ENCODE assay signal across 40 cellular contexts in the genomic region with DNA sequence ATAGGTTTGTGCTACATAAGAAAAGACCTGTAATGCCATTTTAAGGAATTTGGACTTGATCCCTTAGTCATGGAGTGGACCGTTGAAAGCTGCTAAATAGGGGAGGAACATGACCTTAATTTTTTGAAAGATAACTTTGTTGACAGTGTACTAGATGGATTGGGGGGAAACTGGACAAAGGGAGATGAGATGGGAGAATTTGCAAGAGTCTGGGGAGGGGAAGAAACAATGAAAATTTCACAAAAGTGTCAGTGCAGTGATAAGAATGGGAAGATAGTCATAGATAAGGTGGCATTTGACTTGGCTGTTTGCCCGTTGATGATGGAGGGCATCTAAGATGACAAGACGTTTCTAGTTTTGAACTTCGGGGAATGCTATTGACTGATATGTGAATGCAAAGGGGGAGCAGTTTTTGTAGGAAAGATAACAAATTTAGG. TPM values are rescaled to one million over a fixed set of nuclear protein-coding genes. Genes with fewer than 3 reads are reported as not detected.
"Had no signal": no experiment of that assay in that cellular context is flagged by ENCODE, and none has a peak within 500 bp of the region (broad histone marks: within the 10 kb centered on the region; RNA-seq: fewer than 3 reads in every experiment).

No MANE protein-coding gene starts in this region.

- H3K9me3 ChIP-seq: MG63 had no signal

- H3K4me3 ChIP-seq: MG63 had no signal

- DNase-seq: Kasumi-1, MG63, MM.1S, MV-4-11, NCI-H1048, NCI-H1092, NCI-H1092 treated with DMSO at 0.1 percent for 48 hours, NCI-H1105, NCI-H1105 treated with DMSO at 0.1 percent for 48 hours, NCI-H1417, NCI-H1417 treated with DMSO at 0.1 percent for 48 hours, NCI-H1436, NCI-H1436 treated with DMSO at 0.1 percent for 48 hours, NCI-H146, NCI-H1694, NCI-H1694 treated with DMSO at 0.1 percent for 48 hours, NCI-H187, NCI-H187 treated with DMSO at 0.1 percent for 48 hours, NCI-H1930, NCI-H2029, NCI-H2029 treated with DMSO at 0.1 percent for 48 hours, NCI-H2081, NCI-H2081 treated with DMSO at 0.1 percent for 48 hours, NCI-H2107, NCI-H2171, NCI-H2171 treated with DMSO at 0.1 percent for 48 hours, NCI-H2227 treated with DMSO at 0.1 percent for 48 hours, NCI-H226, NCI-H345, NCI-H446, NCI-H446 treated with DMSO at 0.1 percent for 48 hours, NCI-H510A, NCI-H510A treated with DMSO at 0.1 percent for 48 hours, NCI-H524, NCI-H524 treated with DMSO at 0.1 percent for 48 hours, NCI-H526 had no signal

- H3K36me3 ChIP-seq: MG63 had no signal

- H3K27me3 ChIP-seq: MG63 had no signal

RNA-seq across cellular contexts. Expression of a gene that starts 22.3 kb away (rescaled TPM):
- total RNA-seq: LHCN-M2, M059J, MCF 10A, NCI-H460 had no signal

RNA-seq across cellular contexts. Expression of a gene that starts 40.4 kb away (rescaled TPM):
- total RNA-seq: LHCN-M2, M059J, MCF 10A, NCI-H460 had no signal

RNA-seq across cellular contexts. Expression of a gene that starts 44.9 kb away (rescaled TPM):
- total RNA-seq: LHCN-M2, M059J, MCF 10A, NCI-H460 had no signal
